Comparison of ENCODE assay signal across 1 cellular context in the genomic region with DNA sequence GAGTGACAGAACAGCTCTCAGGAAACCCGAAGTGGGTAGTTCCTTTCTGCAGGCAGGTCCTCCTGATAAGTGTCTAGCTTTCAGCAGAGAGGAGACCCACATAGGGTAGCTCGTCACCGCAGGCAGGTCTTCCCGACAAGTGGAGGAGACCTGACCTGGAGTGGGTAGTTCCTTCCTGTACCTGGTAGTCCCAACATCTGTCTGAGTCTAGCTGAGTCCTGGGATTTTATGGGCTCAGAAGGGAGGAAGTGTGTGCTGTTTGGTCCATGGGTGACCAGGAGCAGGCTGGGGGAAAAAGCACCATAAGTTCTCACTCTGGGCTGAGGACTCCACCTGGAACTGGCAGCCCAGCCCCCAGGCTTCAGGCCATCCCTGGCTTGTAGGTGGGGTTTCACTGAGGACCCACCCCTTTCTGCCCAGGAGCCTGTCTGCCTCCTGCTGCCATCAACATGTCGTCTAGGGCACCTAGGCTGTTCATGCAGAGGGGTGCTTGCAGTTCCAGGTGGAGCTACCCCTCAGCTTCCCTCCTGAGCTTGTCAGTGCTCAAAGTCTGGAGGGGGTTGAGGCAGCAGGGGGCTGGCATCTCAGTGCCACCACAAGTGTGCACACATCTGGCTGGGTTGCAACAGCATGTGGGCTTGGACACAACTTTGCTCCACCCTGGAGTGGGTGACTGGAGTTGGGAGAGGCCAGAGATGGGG.
TF ChIP-seq lines count a peak whose summit lies in the region.

No MANE protein-coding gene starts in this region.

TF ChIP-seq in HepG2, 621 proteins besides CTCF, POLR2A, EP300 and RAD21:
- TF ChIP-seq, protein P1, sequence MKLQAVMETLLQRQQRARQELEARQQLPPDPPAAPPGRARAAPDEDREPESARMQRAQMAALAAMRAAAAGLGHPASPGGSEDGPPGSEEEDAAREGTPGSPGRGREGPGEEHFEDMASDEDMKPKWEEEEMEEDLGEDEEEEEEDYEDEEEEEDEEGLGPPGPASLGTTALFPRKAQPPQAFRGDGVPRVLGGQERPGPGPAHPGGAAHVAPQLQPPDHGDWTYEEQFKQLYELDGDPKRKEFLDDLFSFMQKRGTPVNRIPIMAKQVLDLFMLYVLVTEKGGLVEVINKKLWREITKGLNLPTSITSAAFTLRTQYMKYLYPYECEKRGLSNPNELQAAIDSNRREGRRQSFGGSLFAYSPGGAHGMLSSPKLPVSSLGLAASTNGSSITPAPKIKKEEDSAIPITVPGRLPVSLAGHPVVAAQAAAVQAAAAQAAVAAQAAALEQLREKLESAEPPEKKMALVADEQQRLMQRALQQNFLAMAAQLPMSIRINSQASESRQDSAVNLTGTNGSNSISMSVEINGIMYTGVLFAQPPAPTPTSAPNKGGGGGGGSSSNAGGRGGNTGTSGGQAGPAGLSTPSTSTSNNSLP (IDR thresholded peaks at IDR 0.05; ENCODE audit: low read depth, low read length) = no peak
- TF ChIP-seq PHB2 (IDR thresholded peaks at IDR 0.05; ENCODE audit: partially characterized antibody) (no peak), ZSCAN22 (CRISPR knock-in tag; IDR thresholded peaks at IDR 0.05) (no peak), KDM2A (CRISPR knock-in tag; IDR thresholded peaks at IDR 0.05; ENCODE audit: borderline replicate concordance, low read depth) (no peak), ZNF572 (CRISPR knock-in tag; IDR thresholded peaks at IDR 0.05) (no peak), ERF (CRISPR knock-in tag; IDR thresholded peaks at IDR 0.05) (no peak), CENPX (CRISPR knock-in tag; IDR thresholded peaks at IDR 0.05) (no peak), PHF21A (CRISPR knock-in tag; IDR thresholded peaks at IDR 0.05) (no peak), ZNF235 (CRISPR knock-in tag; IDR thresholded peaks at IDR 0.05; ENCODE audit: borderline replicate concordance) (no peak), ZNF264 (CRISPR knock-in tag; IDR thresholded peaks at IDR 0.05) (no peak)
- TF ChIP-seq, protein P2, sequence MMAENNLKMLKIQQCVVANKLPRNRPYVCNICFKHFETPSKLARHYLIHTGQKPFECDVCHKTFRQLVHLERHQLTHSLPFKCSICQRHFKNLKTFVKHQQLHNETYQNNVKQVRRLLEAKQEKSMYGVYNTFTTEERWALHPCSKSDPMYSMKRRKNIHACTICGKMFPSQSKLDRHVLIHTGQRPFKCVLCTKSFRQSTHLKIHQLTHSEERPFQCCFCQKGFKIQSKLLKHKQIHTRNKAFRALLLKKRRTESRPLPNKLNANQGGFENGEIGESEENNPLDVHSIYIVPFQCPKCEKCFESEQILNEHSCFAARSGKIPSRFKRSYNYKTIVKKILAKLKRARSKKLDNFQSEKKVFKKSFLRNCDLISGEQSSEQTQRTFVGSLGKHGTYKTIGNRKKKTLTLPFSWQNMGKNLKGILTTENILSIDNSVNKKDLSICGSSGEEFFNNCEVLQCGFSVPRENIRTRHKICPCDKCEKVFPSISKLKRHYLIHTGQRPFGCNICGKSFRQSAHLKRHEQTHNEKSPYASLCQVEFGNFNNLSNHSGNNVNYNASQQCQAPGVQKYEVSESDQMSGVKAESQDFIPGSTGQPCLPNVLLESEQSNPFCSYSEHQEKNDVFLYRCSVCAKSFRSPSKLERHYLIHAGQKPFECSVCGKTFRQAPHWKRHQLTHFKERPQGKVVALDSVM (CRISPR knock-in tag; IDR thresholded peaks at IDR 0.05) = no peak
- TF ChIP-seq, protein P3, sequence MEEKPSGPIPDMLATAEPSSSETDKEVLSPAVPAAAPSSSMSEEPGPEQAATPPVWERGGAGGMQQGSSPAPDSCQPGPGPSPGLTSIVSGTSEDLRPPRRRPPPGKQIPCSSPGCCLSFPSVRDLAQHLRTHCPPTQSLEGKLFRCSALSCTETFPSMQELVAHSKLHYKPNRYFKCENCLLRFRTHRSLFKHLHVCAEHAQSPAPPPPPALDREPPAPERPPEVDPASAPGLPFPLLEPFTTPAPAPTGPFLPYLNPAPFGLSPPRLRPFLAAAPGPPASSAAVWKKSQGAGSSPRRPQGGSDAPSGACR (CRISPR knock-in tag; IDR thresholded peaks at IDR 0.05) = no peak
- TF ChIP-seq, protein P4, sequence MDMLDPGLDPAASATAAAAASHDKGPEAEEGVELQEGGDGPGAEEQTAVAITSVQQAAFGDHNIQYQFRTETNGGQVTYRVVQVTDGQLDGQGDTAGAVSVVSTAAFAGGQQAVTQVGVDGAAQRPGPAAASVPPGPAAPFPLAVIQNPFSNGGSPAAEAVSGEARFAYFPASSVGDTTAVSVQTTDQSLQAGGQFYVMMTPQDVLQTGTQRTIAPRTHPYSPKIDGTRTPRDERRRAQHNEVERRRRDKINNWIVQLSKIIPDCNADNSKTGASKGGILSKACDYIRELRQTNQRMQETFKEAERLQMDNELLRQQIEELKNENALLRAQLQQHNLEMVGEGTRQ (IDR thresholded peaks at IDR 0.05; ENCODE audit: low read depth, low read length) = no peak
- TF ChIP-seq, protein P4 (CRISPR knock-in tag; IDR thresholded peaks at IDR 0.05; ENCODE audit: borderline replicate concordance) = no peak
